ENCODE assay signal across 16 cellular contexts in genomic region chr20:49367113-49367512, GRCh38.
DNase-seq lines count a peak whose midpoint lies in the region; ATAC-seq, FAIRE-seq and TF ChIP-seq lines count a peak whose summit lies in the region.
"Had no signal": no experiment of that assay in that cellular context is flagged by ENCODE, and none has a peak within 500 bp of the region (broad histone marks: within the 10 kb centered on the region; RNA-seq: fewer than 3 reads in every experiment).

No MANE protein-coding gene starts in this region.

- TF ChIP-seq POLR2A in HepG2 (IDR thresholded peaks at IDR 0.05; ENCODE audit: insufficient read depth in 1 of 2, low read depth in 2 of 2, low read length in 2 of 2) (no peak), right lobe of liver (IDR thresholded peaks at IDR 0.05) (no peak)

- TF ChIP-seq CTCF in liver (IDR thresholded peaks at IDR 0.05; ENCODE audit: low read depth, low read length, missing input control) (no peak), HepG2 (CRISPR knock-in tag; IDR thresholded peaks at IDR 0.05) (no peak), right lobe of liver (IDR thresholded peaks at IDR 0.05) (no peak)

- H3K4me1 ChIP-seq in liver (ENCODE audit: control insufficient read depth in 4 of 4, insufficient read depth in 4 of 4, low read length in 3 of 4) (peaks cover 6 to 19% (median 15%) of the 10 kb centered on the region in 4 donors), HepG2 (ENCODE audit: insufficient read depth, low read length) (no peaks in the 10 kb centered on the region), right lobe of liver (peaks cover 0 to 14% (median 5%) of the 10 kb centered on the region in 4 donors)
- H3K4me1 ChIP-seq: Caco-2 had no signal

- H3K4me2 ChIP-seq in HepG2 (ENCODE audit: low read depth, low read length): no peak overlapping the region

- TF ChIP-seq EP300 in HepG2 (IDR thresholded peaks at IDR 0.05; ENCODE audit: low read depth in 2 of 2, low read length in 2 of 2) (no peak), HepG2 (CRISPR knock-in tag; IDR thresholded peaks at IDR 0.05; ENCODE audit: borderline replicate concordance) (no peak)

- intact Hi-C loops in HepG2 (cut with micrococcal nuclease; ENCODE audit: unreplicated experiment) (no loop called here), right lobe of liver (cut with DNase I) (no loop called here)

- in situ Hi-C loops in HepG2 (cut with HindIII; ENCODE audit: extremely low pct_ligation_motif_present, low pct_unique_long_range_greater_than_20kb): no loop called here

- no peak for TF ChIP-seq RAD21 in liver (IDR thresholded peaks at IDR 0.05)
- TF ChIP-seq RAD21 in HepG2 (CRISPR knock-in tag; IDR thresholded peaks at IDR 0.05): no peak

- CTCF ChIA-PET in HepG2 (lab: Yijun Ruan, JAX; ENCODE audit: low intra/inter-chr PET ratio, low total read pairs): no interaction called here

- peak overlapping the region; percentile 55 to 68 for H3K27ac ChIP-seq in liver (ENCODE audit: low read depth in 1 of 2, low read length in 2 of 2)
- no peak overlapping the region for H3K27ac ChIP-seq in HepG2 (ENCODE audit: extremely low read length, insufficient read depth, low read length)
- H3K27ac ChIP-seq in right lobe of liver: peak overlapping the region in 2 of 3 donors; percentile 59 to 65
- H3K27ac ChIP-seq: C4-2B had no signal

- 33% methylated on average over 5 of the region's 5 CpGs for WGBS in liver
- WGBS in HepG2 (ENCODE audit: low lambda C conversion rate): 9% methylated on average over 5 of the region's 5 CpGs
- WGBS in right lobe of liver (ENCODE audit: insufficient coverage, low coverage, low lambda C conversion rate, missing lambda C conversion rate): 8% methylated on average over 4 of the region's 5 CpGs

- H3K9me3 ChIP-seq in liver (ENCODE audit: control insufficient read depth in 4 of 4, low read length in 3 of 4) (no peaks in the 10 kb centered on the region), HepG2 (ENCODE audit: low read length) (no peaks in the 10 kb centered on the region), MG63 (no peaks in the 10 kb centered on the region), right lobe of liver (no peaks in the 10 kb centered on the region)
- H3K9me3 ChIP-seq: Caco-2 had no signal

- no peaks in the 10 kb centered on the region for H3K27me3 ChIP-seq in liver (ENCODE audit: control insufficient read depth in 4 of 4, insufficient read depth in 4 of 4, low read length in 3 of 4)
- H3K27me3 ChIP-seq in HepG2 (ENCODE audit: control insufficient read depth in 1 of 2, insufficient read depth in 2 of 2, low read length in 2 of 2): peaks cover 1 to 64% of the 10 kb centered on the region in 2 experiments; a peak in 3 of 5 replicates
- H3K27me3 ChIP-seq in MG63: no peaks in the 10 kb centered on the region
- H3K27me3 ChIP-seq in right lobe of liver: no peaks in the 10 kb centered on the region

- no peak for FAIRE-seq in HepG2 (lab: Jason Lieb, UNC)
- FAIRE-seq: A204.1, D721Med, G401.6, GM12891, H1 had no signal

- no peak overlapping the region for H3K4me3 ChIP-seq in liver (ENCODE audit: low read depth in 1 of 3, low read length in 3 of 3)
- no peak overlapping the region for H3K4me3 ChIP-seq in HepG2 (replicated peaks in 1 of 3; ENCODE audit: insufficient read depth in 1 of 3, low read depth in 2 of 3, low read length in 3 of 3)
- H3K4me3 ChIP-seq in MG63: no peak overlapping the region
- no peak overlapping the region for H3K4me3 ChIP-seq in right lobe of liver

- ATAC-seq in HepG2 (no peak), right lobe of liver (peak; percentile 68 to 84 (median 76)), GM21360 (IDR thresholded peaks at IDR 0.05; ENCODE audit: unreplicated experiment) (no peak), GM19467 (IDR thresholded peaks at IDR 0.05; ENCODE audit: unreplicated experiment) (no peak)

- H2AFZ ChIP-seq in HepG2 (ENCODE audit: low read length): no peak overlapping the region

- POLR2A ChIA-PET in HepG2 (lab: Yijun Ruan, JAX): no interaction called here

- H3K79me2 ChIP-seq in HepG2 (ENCODE audit: insufficient read depth, low read length): no peaks in the 10 kb centered on the region

- no TSS peak for BruUV-seq in HepG2 (replicated peaks; lab: Mats Ljungman, UMichigan)

- no peaks in the 10 kb centered on the region for H4K20me1 ChIP-seq in HepG2 (ENCODE audit: insufficient read depth, low read length)

- DNase-seq in HepG2 (ENCODE audit: low spot score): no peak
- DNase-seq in MG63: peak; percentile 33
- peak; percentile 23 to 72 (median 63) for DNase-seq in right lobe of liver
- DNase-seq: ACHN; Caco-2; CD4-positive, alpha-beta T cell; H9 had no signal

- H3K9ac ChIP-seq in liver (ENCODE audit: low read depth in 1 of 2, low read length in 2 of 2) (no peak overlapping the region), HepG2 (ENCODE audit: insufficient read depth, low read depth, low read length) (no peak overlapping the region)

- H3K36me3 ChIP-seq in liver (ENCODE audit: control insufficient read depth in 4 of 4, insufficient read depth in 3 of 4, low read depth in 1 of 4, low read length in 3 of 4): no peaks in the 10 kb centered on the region
- H3K36me3 ChIP-seq in HepG2 (replicated peaks in 1 of 2; ENCODE audit: control insufficient read depth in 1 of 2, insufficient read depth in 2 of 2, low read length in 2 of 2): no peaks in the 10 kb centered on the region
- H3K36me3 ChIP-seq in MG63: peaks cover 20% of the 10 kb centered on the region
- no peaks in the 10 kb centered on the region for H3K36me3 ChIP-seq in right lobe of liver

TF ChIP-seq in liver, 16 proteins besides CTCF, POLR2A, EP300 and RAD21:
- TF ChIP-seq TAF1 (conservative IDR thresholded peaks at IDR 0.05) (no peak), HNF4A (conservative IDR thresholded peaks at IDR 0.05) (peak in 1 of 2 donors; percentile 2)

TF ChIP-seq in HepG2, 621 proteins besides CTCF, POLR2A, EP300 and RAD21:
- no peak for TF ChIP-seq RERE (CRISPR knock-in tag; IDR thresholded peaks at IDR 0.05; ENCODE audit: low read depth)
- TF ChIP-seq FIP1L1 (IDR thresholded peaks at IDR 0.05; ENCODE audit: borderline replicate concordance, insufficient read depth, low read depth, low read length): no peak
- no peak for TF ChIP-seq SMARCC2 (IDR thresholded peaks at IDR 0.05)
- no peak for TF ChIP-seq SRSF4 (IDR thresholded peaks at IDR 0.05; ENCODE audit: low read depth, low read length, poor library complexity, severe bottlenecking)

Comparison
In these comparisons a context has a peak if more than half of its experiments do, and no peak if none do; other contexts are left out.
1. ATAC-seq: peak in right lobe of liver (4 of 4); none in HepG2 (single experiment), GM21360 (single experiment) and GM19467 (single experiment).